ENCODE assay signal across 21 cellular contexts in genomic region chr7:22632674-22633073, GRCh38.
"Had no signal": no experiment of that assay in that cellular context is flagged by ENCODE, and none has a peak within 500 bp of the region (broad histone marks: within the 10 kb centered on the region; RNA-seq: fewer than 3 reads in every experiment).

No MANE protein-coding gene starts in this region.

- DNase-seq: activated CD4-positive, alpha-beta memory T cell treated with anti-CD3 and anti-CD28 coated beads, Interleukin-2, amount 10 ng/mL, durations not matched to agents 7 days and 5 days; activated CD4-positive, alpha-beta T cell treated with anti-CD3 and anti-CD28 coated beads for 48 hours; activated CD4-positive, CD25-positive, alpha-beta regulatory T cell; activated effector memory CD4-positive, alpha-beta T cell treated with anti-CD3 and anti-CD28 coated beads, Interleukin-2, amount 50 U/mL, for 16 hours; activated naive CD4-positive, alpha-beta T cell treated with anti-CD3 and anti-CD28 coated beads, Interleukin-2, amount 10 ng/mL, durations not matched to agents 7 days and 5 days; activated T-cell treated with anti-CD3 and anti-CD28 coated beads for 4 hours; amygdala; caudate nucleus; dorsolateral prefrontal cortex; foreskin keratinocyte; immature natural killer cell; kidney glomerular epithelial cell; left lung; naive thymus-derived CD4-positive, alpha-beta T cell; stimulated activated CD4-positive, alpha-beta T cell treated with anti-CD3 and anti-CD28 coated beads, Interleukin-4, amount 100 ng/mL, for 4 hours; stimulated activated naive CD8-positive, alpha-beta T cell treated with anti-CD3 and anti-CD28 coated beads, Interleukin-15, Interleukin-2, amounts not matched to agents 100 U/mL and 50 U/mL, for 24 hours; T-helper 1 cell; tibial artery had no signal

- H3K27me3 Mint-ChIP-seq: progenitor cell of endocrine pancreas had no signal

- H3K4me3 ChIP-seq: dorsolateral prefrontal cortex, left lung, lung, tibial artery had no signal

- H3K4me1 Mint-ChIP-seq: immature natural killer cell had no signal

- H3K36me3 Mint-ChIP-seq: immature natural killer cell had no signal

- H3K9me3 ChIP-seq: left lung, tibial artery had no signal

- H3K4me3 Mint-ChIP-seq: activated CD4-positive, alpha-beta memory T cell treated with anti-CD3 and anti-CD28 coated beads, Interleukin-2, amount 10 ng/mL, durations not matched to agents 7 days and 5 days; activated naive CD4-positive, alpha-beta T cell treated with anti-CD3 and anti-CD28 coated beads, Interleukin-2, amount 10 ng/mL, durations not matched to agents 7 days and 5 days; immature natural killer cell; naive thymus-derived CD4-positive, alpha-beta T cell had no signal

- ATAC-seq: foreskin keratinocyte; left lung; naive thymus-derived CD4-positive, alpha-beta T cell; stimulated activated naive CD8-positive, alpha-beta T cell treated with anti-CD3 and anti-CD28 coated beads, Interleukin-15, Interleukin-2, amounts not matched to agents 100 U/mL and 50 U/mL, for 24 hours had no signal

- H3K27ac Mint-ChIP-seq: activated CD4-positive, alpha-beta memory T cell treated with anti-CD3 and anti-CD28 coated beads, Interleukin-2, amount 10 ng/mL, durations not matched to agents 7 days and 5 days; activated naive CD4-positive, alpha-beta T cell treated with anti-CD3 and anti-CD28 coated beads, Interleukin-2, amount 10 ng/mL, durations not matched to agents 7 days and 5 days; immature natural killer cell; naive thymus-derived CD4-positive, alpha-beta T cell; progenitor cell of endocrine pancreas had no signal

- H3K27me3 ChIP-seq: foreskin keratinocyte, left lung, tibial artery had no signal

- H3K27ac ChIP-seq: dorsolateral prefrontal cortex, epithelial cell of prostate, foreskin keratinocyte, left lung, tibial artery had no signal

- H3K36me3 ChIP-seq: left lung, tibial artery had no signal

- H3K4me1 ChIP-seq: foreskin keratinocyte, left lung had no signal

- H3K9me3 Mint-ChIP-seq: immature natural killer cell had no signal
